ENCODE assay signal across 19 cellular contexts in genomic region chr3:39524107-39524506, GRCh38. TPM values are rescaled to one million over a fixed set of nuclear protein-coding genes. Genes with fewer than 3 reads are reported as not detected.
DNase-seq lines count a peak whose midpoint lies in the region; ATAC-seq, FAIRE-seq and TF ChIP-seq lines count a peak whose summit lies in the region.
"Had no signal": no experiment of that assay in that cellular context is flagged by ENCODE, and none has a peak within 500 bp of the region (broad histone marks: within the 10 kb centered on the region; RNA-seq: fewer than 3 reads in every experiment).

No MANE protein-coding gene starts in this region.

- DNase-seq in DMS53 (lab: John Stamatoyannopoulos, UW): peak; percentile 38
- DNase-seq in DMS53 treated with DMSO at 0.1 percent for 48 hours (lab: John Stamatoyannopoulos, UW; ENCODE audit: unreplicated experiment): no peak
- peak in 2 of 4 experiments; percentile 12 to 17 for DNase-seq in K562 (ENCODE audit: extremely low read depth in 1 of 4, low spot score in 3 of 4)
- DNase-seq in neural progenitor cell (ENCODE audit: low spot score): peak; percentile 13
- no peak for DNase-seq in MV-4-11 (lab: John Stamatoyannopoulos, UW)
- DNase-seq: CD8-positive, alpha-beta T cell; COR-L47; DMS153; GM23248; H7 had no signal

- CTCF ChIA-PET in HEK293 (lab: Yijun Ruan, JAX) (no interaction called here), K562 (lab: Yijun Ruan, JAX; ENCODE audit: low intra/inter-chr PET ratio) (no interaction called here)

- intact Hi-C loops in K562 (cut with micrococcal nuclease): no loop called here

- H3K4me3 ChIP-seq in HEK293 (ENCODE audit: low read depth, low read length) (no peak overlapping the region), K562 (no peak overlapping the region), neural progenitor cell (no peak overlapping the region)
- H3K4me3 ChIP-seq: GM23248 had no signal

- H3K36me3 ChIP-seq in HEK293 (ENCODE audit: control insufficient read depth in 2 of 2, insufficient read depth in 1 of 2, low read length in 2 of 2): no peaks in the 10 kb centered on the region
- H3K36me3 ChIP-seq in K562 (ENCODE audit: control insufficient read depth, insufficient read depth, low read length): no peaks in the 10 kb centered on the region
- no peaks in the 10 kb centered on the region for H3K36me3 ChIP-seq in neural progenitor cell

- no peak for TF ChIP-seq RAD21 in K562 (CRISPR knock-in tag; conservative IDR thresholded peaks at IDR 0.05 in 1 of 2, IDR thresholded peaks at IDR 0.05 in 1 of 2)

- H3K79me2 ChIP-seq in K562 (ENCODE audit: control insufficient read depth, insufficient read depth, low read length) (no peaks in the 10 kb centered on the region), neural progenitor cell (ENCODE audit: low read depth) (no peaks in the 10 kb centered on the region)

- no peak overlapping the region for H3K4me2 ChIP-seq in K562 (ENCODE audit: insufficient read depth, low read length)
- H3K4me2 ChIP-seq in neural progenitor cell: no peak overlapping the region

- H3K4me3 Mint-ChIP-seq in neural progenitor cell: no peak overlapping the region
- H3K4me3 Mint-ChIP-seq: CD14-positive monocyte; CD8-positive, alpha-beta T cell; IgD-negative memory B cell had no signal

- no peak overlapping the region for H3K9ac ChIP-seq in K562 (ENCODE audit: insufficient read depth in 1 of 2, low read depth in 2 of 2, low read length in 2 of 2)
- no peak overlapping the region for H3K9ac ChIP-seq in neural progenitor cell
- H3K9ac ChIP-seq: GM23248 had no signal

- H4K20me1 ChIP-seq in K562 (replicated peaks; ENCODE audit: control insufficient read depth, insufficient read depth, low read length) (no peaks in the 10 kb centered on the region), neural progenitor cell (ENCODE audit: low read depth) (no peaks in the 10 kb centered on the region)

- H2AFZ ChIP-seq in K562 (ENCODE audit: low read depth, low read length): no peak overlapping the region
- no peak overlapping the region for H2AFZ ChIP-seq in neural progenitor cell (replicated peaks)
- H2AFZ ChIP-seq: GM23248 had no signal

- BruUV-seq in K562 (replicated peaks; lab: Mats Ljungman, UMichigan): no TSS peak

- H3K27ac ChIP-seq in HEK293 (ENCODE audit: extremely low read depth, low read depth, low read length) (no peak overlapping the region), K562 (ENCODE audit: extremely low read depth, low read depth, low read length) (no peak overlapping the region), neural progenitor cell (no peak overlapping the region)
- H3K27ac ChIP-seq: 22Rv1, GM23248 had no signal

- no peaks in the 10 kb centered on the region for H3K4me1 ChIP-seq in HEK293 (ENCODE audit: control insufficient read depth, insufficient read depth, low read length)
- no peaks in the 10 kb centered on the region for H3K4me1 ChIP-seq in K562 (replicated peaks in 1 of 2; ENCODE audit: control insufficient read depth in 2 of 2, insufficient read depth in 2 of 2, low read length in 2 of 2)
- no peaks in the 10 kb centered on the region for H3K4me1 ChIP-seq in neural progenitor cell

- TF ChIP-seq POLR2A in K562 (conservative IDR thresholded peaks at IDR 0.05): no peak

- TF ChIP-seq CTCF in HEK293 (tag by site-specific recombination; IDR thresholded peaks at IDR 0.05): no peak
- no peak for TF ChIP-seq CTCF in K562 (IDR thresholded peaks at IDR 0.05 in 2 of 3, conservative IDR thresholded peaks at IDR 0.05 in 1 of 3; ENCODE audit: insufficient read depth in 2 of 3, low read depth in 1 of 3, low read length in 3 of 3)
- TF ChIP-seq CTCF in neural progenitor cell (IDR thresholded peaks at IDR 0.05): no peak

- no peaks in the 10 kb centered on the region for H3K4me1 Mint-ChIP-seq in neural progenitor cell
- H3K4me1 Mint-ChIP-seq: CD14-positive monocyte, IgD-negative memory B cell had no signal

- TF ChIP-seq EP300 in K562 (IDR thresholded peaks at IDR 0.05; ENCODE audit: low read length): no peak

- ATAC-seq in K562: no peak
- no peak for ATAC-seq in GM18870 (IDR thresholded peaks at IDR 0.05; ENCODE audit: unreplicated experiment)
- ATAC-seq: CD8-positive, alpha-beta T cell had no signal

- FAIRE-seq in K562 (lab: Jason Lieb, UNC): peak; percentile 37
- FAIRE-seq: D721Med had no signal

- H3K9me3 Mint-ChIP-seq in neural progenitor cell: peaks cover 7% of the 10 kb centered on the region

- in situ Hi-C loops in K562 (cut with MboI): no loop called here

- H3K27ac Mint-ChIP-seq in neural progenitor cell: no peak overlapping the region
- H3K27ac Mint-ChIP-seq: CD14-positive monocyte; CD8-positive, alpha-beta T cell; IgD-negative memory B cell had no signal

- H3K27me3 Mint-ChIP-seq in neural progenitor cell (ENCODE audit: insufficient read depth, low read depth): peaks cover 2% of the 10 kb centered on the region

- H3K36me3 Mint-ChIP-seq in neural progenitor cell: no peaks in the 10 kb centered on the region
- H3K36me3 Mint-ChIP-seq: CD14-positive monocyte; CD8-positive, alpha-beta T cell had no signal

- no peaks in the 10 kb centered on the region for H3F3A ChIP-seq in neural progenitor cell (ENCODE audit: low read depth)

- H3K9me1 ChIP-seq in K562 (ENCODE audit: control insufficient read depth, insufficient read depth, low read length): no peaks in the 10 kb centered on the region

- H3K27me3 ChIP-seq in K562 (ENCODE audit: control insufficient read depth in 2 of 2, insufficient read depth in 2 of 2, low read length in 2 of 2): peaks cover 2 to 5% of the 10 kb centered on the region in 2 experiments; a peak in 1 of 5 replicates
- no peaks in the 10 kb centered on the region for H3K27me3 ChIP-seq in neural progenitor cell

- POLR2A ChIA-PET in HEK293 (lab: Yijun Ruan, JAX) (no interaction called here), K562 (lab: Yijun Ruan, JAX) (no interaction called here)

- WGBS in K562 (ENCODE audit: insufficient coverage, low coverage, missing lambda C conversion rate): 0% methylated on average over 1 of the region's 1 CpG

- no peaks in the 10 kb centered on the region for H3K9me3 ChIP-seq in HEK293 (ENCODE audit: control insufficient read depth, insufficient read depth, low read depth, low read length)
- H3K9me3 ChIP-seq in K562 (replicated peaks; ENCODE audit: control insufficient read depth, insufficient read depth, low read depth, low read length): peaks cover 3% of the 10 kb centered on the region; the same call in 1 of the 2 replicates
- no peaks in the 10 kb centered on the region for H3K9me3 ChIP-seq in neural progenitor cell (ENCODE audit: low read depth)

TF ChIP-seq in HEK293, 187 proteins besides CTCF, POLR2A, EP300 and RAD21:
- TF ChIP-seq SETDB1 (IDR thresholded peaks at IDR 0.05; ENCODE audit: insufficient read length, low read length) (peak; percentile 81), ZNF768 (tag by site-specific recombination; IDR thresholded peaks at IDR 0.05) (no peak)

TF ChIP-seq in K562, 482 proteins besides CTCF, POLR2A, EP300 and RAD21 (continues in another document):
- TF ChIP-seq RFX1 (IDR thresholded peaks at IDR 0.05): no peak
- TF ChIP-seq KLF10 (CRISPR knock-in tag; IDR thresholded peaks at IDR 0.05): no peak
- TF ChIP-seq TRIM24 (IDR thresholded peaks at IDR 0.05): peak in 1 of 2 experiments; percentile 52; a peak in 1 of 4 replicates
- TF ChIP-seq EHMT2 (IDR thresholded peaks at IDR 0.05): peak; percentile 33; the same call in 1 of the 2 replicates
- TF ChIP-seq MEF2D (tag; conservative IDR thresholded peaks at IDR 0.05; ENCODE audit: low read depth): no peak
- peak; percentile 94 for TF ChIP-seq CBX5 (IDR thresholded peaks at IDR 0.05; ENCODE audit: borderline replicate concordance, low read depth)
- peak; percentile 63 for TF ChIP-seq ZNF280A (IDR thresholded peaks at IDR 0.05; ENCODE audit: low read depth, partially characterized antibody)
- peak; percentile 53; the same call in 1 of the 2 replicates for TF ChIP-seq NR2C1 (IDR thresholded peaks at IDR 0.05)
- no peak for TF ChIP-seq NR2C1 (tag; IDR thresholded peaks at IDR 0.05)

RNA-seq across cellular contexts. Expression of gene MOBP, which starts 56.6 kb away (rescaled TPM):
- not detected in 2 replicates for total RNA-seq in K562 (2011; cell fraction: chromatin; rRNA removed; ENCODE audit: low replicate concordance)
- not detected in 2 replicates for total RNA-seq in K562 (2011; cell fraction: nucleolus; rRNA removed)
- total RNA-seq in K562 (2011; cell fraction: nucleoplasm; rRNA removed): not detected in 2 replicates
- total RNA-seq in K562 (2014; rRNA removed) (not detected in 2 replicates), K562 (2014; rRNA removed; fragmentation: Illumina TruSeq; extraction: Trizol) (0.06 and 0.11 TPM in 2 replicates), K562 (2015; rRNA removed; fragmentation: Illumina TruSeq; extraction: Trizol) (0.04 TPM in 1 of 2 replicates, not detected in the other), K562 (2021) (0.13 and 0.33 TPM in 2 replicates), neural progenitor cell (ENCODE audit: low replicate concordance) (not detected in 2 replicates)
- polyA plus RNA-seq in K562 (2011; rRNA removed) (0.04 TPM in 1 of 2 replicates, not detected in the other), K562 (2014; fragmentation: Illumina TruSeq; extraction: Trizol) (0.09 and 0.15 TPM in 2 replicates), K562 (2014; fragmentation: Nextera tagmentation; extraction: Ambion mirVana) (under 1 TPM in 1 of 2 experiments, not detected in 1; 0.10 TPM), K562 (2014; rRNA removed) (0.25 TPM in 1 of 2 replicates, not detected in the other)
- 0.01 TPM in 1 of 2 replicates, not detected in the other for polyA plus RNA-seq in K562 (2011; cell fraction: cytosol; rRNA removed)
- 0.04 TPM in 2 replicates for polyA plus RNA-seq in K562 (2011; cell fraction: nucleus; rRNA removed)
- 0.05 and 0.25 TPM in 2 replicates for polyA plus RNA-seq in K562 (2012)
- polyA minus RNA-seq in K562 (2011; rRNA and poly(A)+ RNA removed): 0.12 TPM in 1 of 2 replicates, not detected in the other
- polyA minus RNA-seq in K562 (2011; cell fraction: cytosol; rRNA and poly(A)+ RNA removed): not detected in 2 replicates
- polyA minus RNA-seq in K562 (2011; cell fraction: nucleus; rRNA and poly(A)+ RNA removed): under 0.01 and 0.11 TPM in 2 replicates
- total RNA-seq: CD8-positive, alpha-beta T cell; Daoy; GM23248; HT-29 had no signal
- polyA plus RNA-seq: BJ, CD14-positive monocyte, GM23248, IgD-negative memory B cell had no signal

Comparison
In these comparisons a context has a peak if more than half of its experiments do, and no peak if none do; other contexts are left out.
1. DNase-seq: peak in DMS53 (single experiment) and neural progenitor cell (single experiment); none in DMS53 treated with DMSO at 0.1 percent for 48 hours (single experiment) and MV-4-11 (single experiment).